8 cellular contexts compared by ENCODE assay signal in the genomic region with DNA sequence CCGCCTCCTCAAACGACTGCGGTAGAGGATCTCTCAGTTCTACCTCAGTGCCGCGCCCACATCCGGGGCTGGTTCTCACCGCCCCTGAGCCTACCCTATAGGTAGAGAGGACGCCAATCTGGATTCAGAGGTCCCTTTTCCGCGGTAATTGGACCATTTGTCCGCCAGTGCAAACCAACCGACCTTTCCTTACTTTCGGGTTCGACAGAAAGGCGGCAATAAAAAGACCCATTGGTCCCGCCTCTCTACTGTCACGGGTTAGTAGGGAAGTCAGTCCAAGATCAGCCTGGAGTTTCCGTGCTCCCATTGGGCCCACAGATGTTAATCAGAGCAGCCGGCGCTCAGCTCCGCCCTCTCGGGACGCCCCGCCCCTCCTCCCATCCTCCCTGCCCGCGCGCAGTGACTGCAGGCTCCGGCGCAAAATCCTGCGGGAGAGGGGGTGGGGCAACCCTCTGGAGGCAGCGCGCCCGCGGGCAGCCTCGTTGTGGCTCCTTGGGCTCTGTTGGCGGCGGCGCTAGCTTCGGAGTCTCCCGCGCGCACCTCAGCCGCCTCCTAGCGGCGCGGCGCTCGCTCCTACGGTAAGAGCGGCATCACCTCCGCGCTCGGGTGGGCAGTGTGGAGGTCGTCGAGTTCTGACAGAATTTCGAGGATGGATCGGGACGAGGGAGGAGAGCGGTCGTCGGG.
DNase-seq lines count a peak whose midpoint lies in the region; ATAC-seq lines count a peak whose summit lies in the region.

Gene PHTF2, plus strand, starts transcription at position 380 of the 684 bp plus-strand sequence.
Gene TMEM60, minus strand, starts transcription at position 41 of the 684 bp plus-strand sequence. CDS start 4,061 bp downstream, outside the sequence.

- ATAC-seq in GM19372 (IDR thresholded peaks at IDR 0.05; ENCODE audit: low read depth, unreplicated experiment) (peak; percentile 83), HG03558 (IDR thresholded peaks at IDR 0.05; ENCODE audit: extremely low read depth, unreplicated experiment) (peak; percentile 74)

- peak; percentile 99 for DNase-seq in CD1c-positive myeloid dendritic cell (ENCODE audit: extremely low spot score)
- peak; percentile 100 for DNase-seq in NCI-H748 (lab: John Stamatoyannopoulos, UW; ENCODE audit: unreplicated experiment)
- peak; percentile 87 for DNase-seq in activated CD4-positive, alpha-beta T cell treated with anti-CD3 and anti-CD28 coated beads, Interleukin-2, amount 50 U/mL, for 1 hour
- DNase-seq in dedifferentiated amniotic fluid mesenchymal stem cell (ENCODE audit: extremely low spot score): peak; percentile 100
- peak; percentile 100 for DNase-seq in left kidney (ENCODE audit: low read depth, low spot score)
- DNase-seq in stimulated activated CD4-positive, alpha-beta T cell treated with anti-CD3 and anti-CD28 coated beads, Interleukin-2, amount 100 ng/mL, for 24 hours: peak; percentile 94 to 95

Comparison
In these comparisons a context has a peak if more than half of its experiments do, and no peak if none do; other contexts are left out.
1. Peak in every context shown above with its lines: DNase-seq and ATAC-seq.